Comparison of ENCODE assay signal across 12 cellular contexts in genomic region chr2:18404708-18405107, GRCh38.
DNase-seq lines count a peak whose midpoint lies in the region; ATAC-seq and TF ChIP-seq lines count a peak whose summit lies in the region.
"Had no signal": no experiment of that assay in that cellular context is flagged by ENCODE, and none has a peak within 500 bp of the region (broad histone marks: within the 10 kb centered on the region; RNA-seq: fewer than 3 reads in every experiment).

No MANE protein-coding gene starts in this region.

- no peak overlapping the region for H3K4me2 ChIP-seq in DOHH2 (ENCODE audit: low read length)

- no peaks in the 10 kb centered on the region for H3K79me2 ChIP-seq in DOHH2 (ENCODE audit: control insufficient read depth, low read length)

- peaks cover 1% of the 10 kb centered on the region; the same call in 1 of the 2 replicates for H3K27me3 Mint-ChIP-seq in HFFc6 (ENCODE audit: insufficient read depth)
- H3K27me3 Mint-ChIP-seq in T-helper 17 cell = peaks cover 12% of the 10 kb centered on the region
- H3K27me3 Mint-ChIP-seq in T-cell = peaks cover 6 to 9% of the 10 kb centered on the region in 2 donors

- 57 to 70% methylated on average over 5 of the region's 5 CpGs for WGBS in tibial nerve, 2 donors

- POLR2A ChIA-PET in T-cell (lab: Charles Lee) = no interaction called here

- TF ChIP-seq POLR2A in tibial nerve (IDR thresholded peaks at IDR 0.05) = no peak

- H3K36me3 ChIP-seq in DOHH2 (ENCODE audit: control insufficient read depth, low read length) = no peaks in the 10 kb centered on the region
- no peaks in the 10 kb centered on the region for H3K36me3 ChIP-seq in tibial nerve
- H3K36me3 ChIP-seq: right atrium auricular region had no signal

- H3F3A ChIP-seq in DOHH2 (ENCODE audit: control insufficient read depth, insufficient read depth) = no peaks in the 10 kb centered on the region

- H3K27ac ChIP-seq in DOHH2 (ENCODE audit: low read depth, low read length) = no peak overlapping the region
- H3K27ac ChIP-seq in tibial nerve = no peak overlapping the region
- H3K27ac ChIP-seq: right atrium auricular region had no signal

- H3K9me3 ChIP-seq in DOHH2 (ENCODE audit: control insufficient read depth, insufficient read depth, low read length) (no peaks in the 10 kb centered on the region), T-helper 17 cell (ENCODE audit: control insufficient read depth, low read length, poor library complexity, severe bottlenecking) (no peaks in the 10 kb centered on the region), tibial nerve (no peaks in the 10 kb centered on the region)
- H3K9me3 ChIP-seq: right atrium auricular region had no signal

- H3K4me1 ChIP-seq in DOHH2 (ENCODE audit: control insufficient read depth, low read length) (no peaks in the 10 kb centered on the region), tibial nerve (no peaks in the 10 kb centered on the region)
- H3K4me1 ChIP-seq: right atrium auricular region had no signal

- peak; percentile 50 for TF ChIP-seq CTCF in DOHH2 (IDR thresholded peaks at IDR 0.05; ENCODE audit: low read depth, low read length, poor library complexity, severe bottlenecking)
- peak; percentile 74 for TF ChIP-seq CTCF in HFFc6 (IDR thresholded peaks at IDR 0.05)
- TF ChIP-seq CTCF in tibial nerve (IDR thresholded peaks at IDR 0.05) = peak in 1 of 5 experiments; percentile 12

- H3K36me3 Mint-ChIP-seq in HFFc6 (ENCODE audit: low read depth) = no peaks in the 10 kb centered on the region
- H3K36me3 Mint-ChIP-seq in T-helper 17 cell (ENCODE audit: low read depth) = no peaks in the 10 kb centered on the region
- H3K36me3 Mint-ChIP-seq in T-cell = no peaks in the 10 kb centered on the region
- H3K36me3 Mint-ChIP-seq: immature natural killer cell; stimulated activated naive B cell treated with anti-CD40 and anti-IgM and Interleukin-4, amounts not matched to agents 10 μg/mL and 1 μg/mL and 100 μg/mL, for 72 hours had no signal

- ATAC-seq in SK-N-SH treated with all-trans-retinoic acid at 6 μM for 48 hours (peak; percentile 59; the same call in 2 of the 3 replicates), T-helper 17 cell (no peak), T-cell (replicated peaks in 1 of 4) (no peak)
- ATAC-seq: stimulated activated naive B cell treated with anti-CD40 and anti-IgM and Interleukin-4, amounts not matched to agents 10 μg/mL and 1 μg/mL and 100 μg/mL, for 72 hours had no signal

- CTCF ChIA-PET in T-cell (lab: Charles Lee) = interaction anchor here in 1 of 2 donors (0.7 kb wide), 1 partner anchor 34 kb away, joined by 3 read pairs; no protein-coding TSS in a partner anchor

- H3K4me1 Mint-ChIP-seq in HFFc6 (ENCODE audit: low read depth) (peaks cover 12% of the 10 kb centered on the region), T-helper 17 cell (no peaks in the 10 kb centered on the region), T-cell (no peaks in the 10 kb centered on the region)
- H3K4me1 Mint-ChIP-seq: immature natural killer cell; stimulated activated naive B cell treated with anti-CD40 and anti-IgM and Interleukin-4, amounts not matched to agents 10 μg/mL and 1 μg/mL and 100 μg/mL, for 72 hours had no signal

- H3K27me3 ChIP-seq in DOHH2 (ENCODE audit: control insufficient read depth, low read length) = 0 out of 2 replicates have a peak, but pooled peaks cover 3% of the 10 kb centered on the region
- no peaks in the 10 kb centered on the region for H3K27me3 ChIP-seq in tibial nerve
- H3K27me3 ChIP-seq: right atrium auricular region had no signal

- DNase-seq in HFFc6 (no peak), iPS-NIHi7 (ENCODE audit: extremely low spot score) (peak; percentile 42), T-helper 17 cell (no peak), T-cell (no peak), tibial nerve (ENCODE audit: low spot score in 2 of 2) (no peak), HuH-7.5 (ENCODE audit: low spot score) (no peak)
- DNase-seq: immature natural killer cell; SHP77 treated with DMSO at 0.1 percent for 48 hours; stimulated activated naive B cell treated with anti-CD40 and anti-IgM and Interleukin-4, amounts not matched to agents 10 μg/mL and 1 μg/mL and 100 μg/mL, for 72 hours had no signal

- H3K4me3 ChIP-seq in DOHH2 (ENCODE audit: low read length) (no peak overlapping the region), tibial nerve (no peak overlapping the region)
- H3K4me3 ChIP-seq: right atrium auricular region had no signal

- no peak overlapping the region for H3K27ac Mint-ChIP-seq in HFFc6
- no peak overlapping the region for H3K27ac Mint-ChIP-seq in T-helper 17 cell
- no peak overlapping the region for H3K27ac Mint-ChIP-seq in T-cell
- H3K27ac Mint-ChIP-seq: immature natural killer cell; stimulated activated naive B cell treated with anti-CD40 and anti-IgM and Interleukin-4, amounts not matched to agents 10 μg/mL and 1 μg/mL and 100 μg/mL, for 72 hours had no signal

- H3K4me3 Mint-ChIP-seq in HFFc6 (no peak overlapping the region), T-helper 17 cell (no peak overlapping the region), T-cell (no peak overlapping the region)
- H3K4me3 Mint-ChIP-seq: immature natural killer cell; stimulated activated naive B cell treated with anti-CD40 and anti-IgM and Interleukin-4, amounts not matched to agents 10 μg/mL and 1 μg/mL and 100 μg/mL, for 72 hours had no signal

- no peaks in the 10 kb centered on the region for H3K9me2 ChIP-seq in DOHH2 (replicated peaks; ENCODE audit: control insufficient read depth, low read length)

- H4K20me1 ChIP-seq in DOHH2 (ENCODE audit: control insufficient read depth, insufficient read depth, low read depth, low read length) = no peaks in the 10 kb centered on the region

- no peaks in the 10 kb centered on the region for H3K9me3 Mint-ChIP-seq in HFFc6
- H3K9me3 Mint-ChIP-seq in T-cell = no peaks in the 10 kb centered on the region
- H3K9me3 Mint-ChIP-seq: stimulated activated naive B cell treated with anti-CD40 and anti-IgM and Interleukin-4, amounts not matched to agents 10 μg/mL and 1 μg/mL and 100 μg/mL, for 72 hours had no signal

- no peak for TF ChIP-seq EP300 in tibial nerve (IDR thresholded peaks at IDR 0.05)

TF ChIP-seq in SK-N-SH treated with all-trans-retinoic acid at 6 μM for 48 hours, 23 proteins besides CTCF, POLR2A, EP300 and RAD21:
- TF ChIP-seq ZC3H10 (CRISPR knock-in tag; IDR thresholded peaks at IDR 0.05) (no peak), ZNF8 (CRISPR knock-in tag; IDR thresholded peaks at IDR 0.05) (no peak), GLIS3 (CRISPR knock-in tag; IDR thresholded peaks at IDR 0.05) (no peak), ZFP30 (CRISPR knock-in tag; IDR thresholded peaks at IDR 0.05) (no peak)
